In the genomic region with DNA sequence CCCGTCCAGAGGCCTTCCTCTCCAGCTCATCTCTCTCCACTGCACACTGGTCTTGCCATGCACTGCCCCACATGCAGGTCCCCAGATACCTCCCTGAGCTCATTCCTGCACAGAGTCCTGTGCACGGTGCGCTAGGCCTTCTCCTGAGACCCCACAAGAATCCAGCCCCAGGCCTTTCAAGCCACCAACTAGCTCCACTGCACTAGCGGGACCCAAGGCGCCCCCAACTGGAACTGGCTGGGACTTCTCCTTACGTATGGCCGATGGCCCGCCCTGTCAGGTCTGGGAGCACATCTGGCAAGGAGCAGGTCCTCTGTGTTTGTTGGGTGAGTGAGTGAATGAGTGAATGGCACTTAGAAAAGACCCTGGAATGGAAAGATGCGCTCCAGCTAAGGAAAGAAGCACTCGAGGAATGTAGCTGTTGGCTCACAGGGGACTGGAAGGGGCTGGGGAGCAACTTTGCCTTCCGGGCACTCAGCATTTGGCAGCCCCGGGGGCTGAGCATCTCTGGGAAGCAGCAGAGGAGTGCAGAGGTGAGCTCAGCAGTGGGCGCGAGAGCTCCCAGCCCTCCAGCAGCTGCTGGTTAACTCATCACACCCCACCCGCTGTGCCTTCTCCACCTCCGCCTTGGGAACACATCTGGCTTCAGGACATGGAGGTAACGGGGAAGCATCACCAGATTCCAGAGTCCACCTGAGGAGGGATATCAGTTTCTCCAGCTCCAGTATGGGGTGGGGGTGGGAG, we compare ENCODE assay signal across 12 cellular contexts.
DNase-seq lines count a peak whose midpoint lies in the region; TF ChIP-seq lines count a peak whose summit lies in the region.
"Had no signal": no experiment of that assay in that cellular context is flagged by ENCODE, and none has a peak within 500 bp of the region (broad histone marks: within the 10 kb centered on the region; RNA-seq: fewer than 3 reads in every experiment).

No MANE protein-coding gene starts in this region.

- TF ChIP-seq EP300 in Ishikawa (IDR thresholded peaks at IDR 0.05; ENCODE audit: borderline replicate concordance): no peak

- peaks cover 22% of the 10 kb centered on the region for H3K4me1 Mint-ChIP-seq in neural progenitor cell
- H3K4me1 Mint-ChIP-seq: immature natural killer cell had no signal

- DNase-seq in DMS53 (lab: John Stamatoyannopoulos, UW): peak; percentile 16
- no peak for DNase-seq in DMS53 treated with DMSO at 0.1 percent for 48 hours (lab: John Stamatoyannopoulos, UW; ENCODE audit: unreplicated experiment)
- peak in 1 of 2 donors; percentile 18 for DNase-seq in cardiac fibroblast (ENCODE audit: low read depth in 2 of 2)
- DNase-seq in neural progenitor cell (ENCODE audit: low spot score): peak; percentile 82
- no peak for DNase-seq in NCI-H345 (lab: John Stamatoyannopoulos, UW)
- DNase-seq in RPMI8226: no peak
- no peak for DNase-seq in Ammon's horn (ENCODE audit: low spot score)
- DNase-seq: immature natural killer cell, NCI-H187 had no signal

- peaks cover 27% of the 10 kb centered on the region for H3K36me3 Mint-ChIP-seq in neural progenitor cell
- H3K36me3 Mint-ChIP-seq: immature natural killer cell had no signal

- H3K36me3 ChIP-seq in neural progenitor cell: no peaks in the 10 kb centered on the region

- no peak overlapping the region for H3K9ac ChIP-seq in neural progenitor cell

- peak overlapping the region; percentile 47 for H3K27ac Mint-ChIP-seq in neural progenitor cell

- no peaks in the 10 kb centered on the region for H3K9me3 ChIP-seq in neural progenitor cell (ENCODE audit: low read depth)
- H3K9me3 ChIP-seq: SJSA1 had no signal

- H3K4me1 ChIP-seq in neural progenitor cell: no peaks in the 10 kb centered on the region
- H3K4me1 ChIP-seq: SJSA1 had no signal

- H3K9me3 Mint-ChIP-seq in neural progenitor cell: no peaks in the 10 kb centered on the region
- H3K9me3 Mint-ChIP-seq: immature natural killer cell had no signal

- TF ChIP-seq CTCF in cardiac fibroblast (IDR thresholded peaks at IDR 0.05; ENCODE audit: low read depth, low read length) (peak; percentile 43), neural progenitor cell (IDR thresholded peaks at IDR 0.05) (peak; percentile 78)

- H4K20me1 ChIP-seq in neural progenitor cell (ENCODE audit: low read depth): peaks cover 54% of the 10 kb centered on the region

- peaks cover 5% of the 10 kb centered on the region for H3F3A ChIP-seq in neural progenitor cell (ENCODE audit: low read depth)

- H3K27me3 ChIP-seq in neural progenitor cell: no peaks in the 10 kb centered on the region
- H3K27me3 ChIP-seq: SJSA1 had no signal

- H3K4me3 ChIP-seq in cardiac fibroblast (replicated peaks in 1 of 2; ENCODE audit: low read depth in 2 of 2, low read length in 2 of 2) (no peak overlapping the region), neural progenitor cell (no peak overlapping the region)
- H3K4me3 ChIP-seq: GM12878, SJSA1 had no signal

- no peak overlapping the region for H3K4me3 Mint-ChIP-seq in neural progenitor cell
- H3K4me3 Mint-ChIP-seq: immature natural killer cell had no signal

- H2AFZ ChIP-seq in neural progenitor cell (replicated peaks): no peak overlapping the region

- H3K27me3 Mint-ChIP-seq in neural progenitor cell (ENCODE audit: insufficient read depth, low read depth): no peaks in the 10 kb centered on the region

- peak; percentile 48; the same call in 1 of the 2 replicates for TF ChIP-seq RAD21 in Ishikawa (IDR thresholded peaks at IDR 0.05; ENCODE audit: low read depth)

- no peaks in the 10 kb centered on the region for H3K79me2 ChIP-seq in neural progenitor cell (ENCODE audit: low read depth)

- H3K4me2 ChIP-seq in neural progenitor cell: no peak overlapping the region

- no peak overlapping the region for H3K27ac ChIP-seq in neural progenitor cell
- H3K27ac ChIP-seq: SJSA1 had no signal

TF ChIP-seq in Ishikawa, 13 proteins besides CTCF, POLR2A, EP300 and RAD21:
- TF ChIP-seq TAF1 (IDR thresholded peaks at IDR 0.05; ENCODE audit: low read depth) (no peak), TEAD4 (IDR thresholded peaks at IDR 0.05) (no peak), CREB1 (IDR thresholded peaks at IDR 0.05; ENCODE audit: low read depth) (no peak), ZBTB7A (IDR thresholded peaks at IDR 0.05; ENCODE audit: low read depth) (no peak), TCF12 (IDR thresholded peaks at IDR 0.05; ENCODE audit: low read depth) (no peak), NFIC (IDR thresholded peaks at IDR 0.05) (no peak), YY1 (IDR thresholded peaks at IDR 0.05; ENCODE audit: low read depth) (no peak), EGR1 (IDR thresholded peaks at IDR 0.05) (no peak), FOXM1 (IDR thresholded peaks at IDR 0.05; ENCODE audit: borderline replicate concordance, low read depth) (no peak), CEBPB (IDR thresholded peaks at IDR 0.05) (no peak)
- TF ChIP-seq, protein P1, sequence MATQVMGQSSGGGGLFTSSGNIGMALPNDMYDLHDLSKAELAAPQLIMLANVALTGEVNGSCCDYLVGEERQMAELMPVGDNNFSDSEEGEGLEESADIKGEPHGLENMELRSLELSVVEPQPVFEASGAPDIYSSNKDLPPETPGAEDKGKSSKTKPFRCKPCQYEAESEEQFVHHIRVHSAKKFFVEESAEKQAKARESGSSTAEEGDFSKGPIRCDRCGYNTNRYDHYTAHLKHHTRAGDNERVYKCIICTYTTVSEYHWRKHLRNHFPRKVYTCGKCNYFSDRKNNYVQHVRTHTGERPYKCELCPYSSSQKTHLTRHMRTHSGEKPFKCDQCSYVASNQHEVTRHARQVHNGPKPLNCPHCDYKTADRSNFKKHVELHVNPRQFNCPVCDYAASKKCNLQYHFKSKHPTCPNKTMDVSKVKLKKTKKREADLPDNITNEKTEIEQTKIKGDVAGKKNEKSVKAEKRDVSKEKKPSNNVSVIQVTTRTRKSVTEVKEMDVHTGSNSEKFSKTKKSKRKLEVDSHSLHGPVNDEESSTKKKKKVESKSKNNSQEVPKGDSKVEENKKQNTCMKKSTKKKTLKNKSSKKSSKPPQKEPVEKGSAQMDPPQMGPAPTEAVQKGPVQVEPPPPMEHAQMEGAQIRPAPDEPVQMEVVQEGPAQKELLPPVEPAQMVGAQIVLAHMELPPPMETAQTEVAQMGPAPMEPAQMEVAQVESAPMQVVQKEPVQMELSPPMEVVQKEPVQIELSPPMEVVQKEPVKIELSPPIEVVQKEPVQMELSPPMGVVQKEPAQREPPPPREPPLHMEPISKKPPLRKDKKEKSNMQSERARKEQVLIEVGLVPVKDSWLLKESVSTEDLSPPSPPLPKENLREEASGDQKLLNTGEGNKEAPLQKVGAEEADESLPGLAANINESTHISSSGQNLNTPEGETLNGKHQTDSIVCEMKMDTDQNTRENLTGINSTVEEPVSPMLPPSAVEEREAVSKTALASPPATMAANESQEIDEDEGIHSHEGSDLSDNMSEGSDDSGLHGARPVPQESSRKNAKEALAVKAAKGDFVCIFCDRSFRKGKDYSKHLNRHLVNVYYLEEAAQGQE (IDR thresholded peaks at IDR 0.05; ENCODE audit: low read depth): no peak
- TF ChIP-seq, protein P2, sequence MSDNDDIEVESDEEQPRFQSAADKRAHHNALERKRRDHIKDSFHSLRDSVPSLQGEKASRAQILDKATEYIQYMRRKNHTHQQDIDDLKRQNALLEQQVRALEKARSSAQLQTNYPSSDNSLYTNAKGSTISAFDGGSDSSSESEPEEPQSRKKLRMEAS (IDR thresholded peaks at IDR 0.05): no peak
- TF ChIP-seq, protein P3, sequence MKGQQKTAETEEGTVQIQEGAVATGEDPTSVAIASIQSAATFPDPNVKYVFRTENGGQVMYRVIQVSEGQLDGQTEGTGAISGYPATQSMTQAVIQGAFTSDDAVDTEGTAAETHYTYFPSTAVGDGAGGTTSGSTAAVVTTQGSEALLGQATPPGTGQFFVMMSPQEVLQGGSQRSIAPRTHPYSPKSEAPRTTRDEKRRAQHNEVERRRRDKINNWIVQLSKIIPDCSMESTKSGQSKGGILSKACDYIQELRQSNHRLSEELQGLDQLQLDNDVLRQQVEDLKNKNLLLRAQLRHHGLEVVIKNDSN (IDR thresholded peaks at IDR 0.05): no peak

Comparison
In these comparisons a context has a peak if more than half of its experiments do, and no peak if none do; other contexts are left out.
1. DNase-seq: peak in DMS53 (single experiment) and neural progenitor cell (single experiment); none in DMS53 treated with DMSO at 0.1 percent for 48 hours (single experiment), NCI-H345 (single experiment), RPMI8226 (single experiment) and Ammon's horn (single experiment).